Comparison of ENCODE assay signal across 11 cellular contexts in genomic region chr6:166625356-166625755, GRCh38. TPM values are rescaled to one million over a fixed set of nuclear protein-coding genes. Genes with fewer than 3 reads are reported as not detected.
A peak's percentile ranks its signal among the peaks of the same experiment; 100 is the strongest.
DNase-seq lines count a peak whose midpoint lies in the region; ATAC-seq, FAIRE-seq and TF ChIP-seq lines count a peak whose summit lies in the region.
"Had no signal": no experiment of that assay in that cellular context is flagged by ENCODE, and none has a peak within 500 bp of the region (broad histone marks: within the 10 kb centered on the region; RNA-seq: fewer than 3 reads in every experiment).

No MANE protein-coding gene starts in this region.

- H3K4me3 Mint-ChIP-seq in activated naive CD4-positive, alpha-beta T cell treated with anti-CD3 and anti-CD28 coated beads for 36 hours, result peak overlapping the region; percentile 83

- no peak overlapping the region for H3K14ac ChIP-seq in neuronal stem cell (ENCODE audit: low read length)

- H3K9ac ChIP-seq in keratinocyte (ENCODE audit: control insufficient read depth, extremely low read depth, insufficient read depth, low read length) (peak overlapping the region; percentile 73), neuronal stem cell (ENCODE audit: low read depth, low read length, poor library complexity) (no peak overlapping the region)

- dilution Hi-C loops in keratinocyte (cut with MboI; ENCODE audit: extremely low pct_ligation_motif_present, low sequenced_read_pairs), result no loop called here

- no peaks in the 10 kb centered on the region for H4K20me1 ChIP-seq in keratinocyte (ENCODE audit: control insufficient read depth, extremely low read depth, insufficient read depth, low read length)

- no peak overlapping the region for H3K27ac Mint-ChIP-seq in activated naive CD4-positive, alpha-beta T cell treated with anti-CD3 and anti-CD28 coated beads for 36 hours
- H3K27ac Mint-ChIP-seq: CD14-positive monocyte had no signal

- no peak overlapping the region for H3K18ac ChIP-seq in neuronal stem cell (ENCODE audit: low read length)

- no peaks in the 10 kb centered on the region for H3K9me1 ChIP-seq in keratinocyte (ENCODE audit: control insufficient read depth, extremely low read depth, insufficient read depth, low read length)

- TF ChIP-seq POLR2A in thyroid gland (IDR thresholded peaks at IDR 0.05), result peak in 1 of 2 donors; percentile 31

- no peak overlapping the region for H2AK5ac ChIP-seq in neuronal stem cell (ENCODE audit: low read depth, low read length)

- ATAC-seq in GM21529 (IDR thresholded peaks at IDR 0.05; ENCODE audit: unreplicated experiment), result no peak

- no peak overlapping the region for H4K91ac ChIP-seq in neuronal stem cell (ENCODE audit: low read depth, low read length, poor library complexity)

- no peak overlapping the region for H2BK15ac ChIP-seq in neuronal stem cell (ENCODE audit: low read length)

- H2AFZ ChIP-seq in keratinocyte (ENCODE audit: control insufficient read depth, low read length), result no peak overlapping the region
- H2AFZ ChIP-seq in neuronal stem cell (ENCODE audit: low read length), result no peak overlapping the region

- H3K27me3 Mint-ChIP-seq in activated naive CD4-positive, alpha-beta T cell treated with anti-CD3 and anti-CD28 coated beads for 36 hours (ENCODE audit: low read depth), result peaks cover 26% of the 10 kb centered on the region

- CTCF ChIA-PET in activated naive CD4-positive, alpha-beta T cell treated with anti-CD3 and anti-CD28 coated beads for 36 hours (lab: Charles Lee), result no interaction called here

- H3K36me3 ChIP-seq in keratinocyte (ENCODE audit: control insufficient read depth in 2 of 2, extremely low read depth in 1 of 2, insufficient read depth in 2 of 2, low read length in 2 of 2) (no peaks in the 10 kb centered on the region), thyroid gland (no peaks in the 10 kb centered on the region), neuronal stem cell (replicated peaks in 1 of 2; ENCODE audit: control insufficient read depth in 2 of 2, insufficient read depth in 2 of 2, low read length in 2 of 2) (no peaks in the 10 kb centered on the region)

- no peak overlapping the region for H2BK120ac ChIP-seq in neuronal stem cell (ENCODE audit: low read depth, low read length)

- no peak for DNase-seq in activated naive CD4-positive, alpha-beta T cell treated with anti-CD3 and anti-CD28 coated beads for 36 hours
- DNase-seq in activated naive CD4-positive, alpha-beta T cell treated with Interleukin-2 at 50 U/mL for 16 hours, result no peak
- DNase-seq in astrocyte of the hippocampus (ENCODE audit: low read depth, low spot score) (peak; percentile 50), keratinocyte (ENCODE audit: low read depth, low spot score) (no peak), thyroid gland (peak; percentile 51 to 62), NCI-H345 (lab: John Stamatoyannopoulos, UW) (no peak), neuronal stem cell (ENCODE audit: low spot score) (no peak)
- DNase-seq: activated gamma-delta T cell, MM.1S had no signal

- peaks cover 14% of the 10 kb centered on the region for H3K4me1 Mint-ChIP-seq in activated naive CD4-positive, alpha-beta T cell treated with anti-CD3 and anti-CD28 coated beads for 36 hours (ENCODE audit: low read depth)

- no peak for TF ChIP-seq CTCF in keratinocyte (optimal IDR thresholded peaks at IDR 0.05 in 1 of 3, IDR thresholded peaks at IDR 0.05 in 1 of 3, conservative IDR thresholded peaks at IDR 0.05 in 1 of 3; ENCODE audit: extremely low read depth in 1 of 3, insufficient read depth in 2 of 3, low read length in 3 of 3)
- TF ChIP-seq CTCF in thyroid gland (IDR thresholded peaks at IDR 0.05), result no peak

- H4K8ac ChIP-seq in neuronal stem cell (ENCODE audit: low read depth, low read length), result no peak overlapping the region

- H3K4me3 ChIP-seq in keratinocyte (ENCODE audit: control insufficient read depth in 2 of 3, extremely low read depth in 1 of 3, insufficient read depth in 2 of 3, low read depth in 1 of 3, low read length in 3 of 3) (peak overlapping the region in 2 of 3 experiments; percentile 79 to 90), thyroid gland (replicated peaks in 1 of 3) (peak overlapping the region in 1 of 3 donors; percentile 82), neuronal stem cell (ENCODE audit: low read length in 2 of 2) (peak overlapping the region in 1 of 2 donors; percentile 89)

- no peaks in the 10 kb centered on the region for H3K79me2 ChIP-seq in keratinocyte (ENCODE audit: control insufficient read depth, insufficient read depth, low read length)

- WGBS in thyroid gland, 2 donors, result 27 to 44% methylated on average over 5 of the region's 5 CpGs
- WGBS in neuronal stem cell (ENCODE audit: extremely low coverage in 2 of 2, insufficient read length in 2 of 2, insufficient replicate concordance in 1 of 2), 2 donors, result no CpG with 5 or more reads among the region's 5 CpGs

- FAIRE-seq in keratinocyte (lab: Jason Lieb, UNC), result peak; percentile 55

- H3K27me3 ChIP-seq in keratinocyte (ENCODE audit: control insufficient read depth, extremely low read depth, insufficient read depth, low read length) (peaks cover 5% of the 10 kb centered on the region), thyroid gland (no peaks in the 10 kb centered on the region), neuronal stem cell (ENCODE audit: control insufficient read depth in 3 of 3, insufficient read depth in 3 of 3, low read depth in 1 of 3, low read length in 3 of 3) (peaks cover 0 to 18% (median 0%) of the 10 kb centered on the region in 3 experiments)

- no peak overlapping the region for H3K4ac ChIP-seq in neuronal stem cell (ENCODE audit: low read length)

- no peak overlapping the region for H2BK5ac ChIP-seq in neuronal stem cell (ENCODE audit: low read length)

- no peaks in the 10 kb centered on the region for H3K79me1 ChIP-seq in neuronal stem cell (ENCODE audit: low read depth, low read length)

- H3K4me2 ChIP-seq in keratinocyte (ENCODE audit: control insufficient read depth, extremely low read depth, insufficient read depth, low read depth, low read length) (peak overlapping the region; percentile 77), neuronal stem cell (ENCODE audit: insufficient read depth, low read length, poor library complexity, severe bottlenecking) (no peak overlapping the region)

- H3K27ac ChIP-seq in keratinocyte (ENCODE audit: control insufficient read depth, insufficient read depth, low read length) (no peak overlapping the region), thyroid gland (peak overlapping the region in 2 of 3 donors; percentile 89 to 98), neuronal stem cell (replicated peaks; ENCODE audit: low read length) (no peak overlapping the region)

- peaks cover 38% of the 10 kb centered on the region for H3K4me1 ChIP-seq in keratinocyte (ENCODE audit: control insufficient read depth, extremely low read depth, insufficient read depth, low read length)
- H3K4me1 ChIP-seq in thyroid gland, result peaks cover 50 to 63% of the 10 kb centered on the region in 2 donors
- H3K4me1 ChIP-seq in neuronal stem cell (ENCODE audit: control insufficient read depth in 2 of 2, insufficient read depth in 1 of 2, low read depth in 1 of 2, low read length in 2 of 2), result peaks cover 10 to 11% of the 10 kb centered on the region in 2 donors

- intact Hi-C loops in activated naive CD4-positive, alpha-beta T cell treated with anti-CD3 and anti-CD28 coated beads for 36 hours (cut with micrococcal nuclease), result loop anchor here (5.0 kb wide), 1 partner anchor 422 kb away; no protein-coding TSS in a partner anchor
- intact Hi-C loops in thyroid gland (cut with DNase I), result no loop called here

- no peaks in the 10 kb centered on the region for H3K9me3 Mint-ChIP-seq in activated naive CD4-positive, alpha-beta T cell treated with anti-CD3 and anti-CD28 coated beads for 36 hours

- H3K9me3 ChIP-seq in keratinocyte (ENCODE audit: control insufficient read depth, low read depth, low read length) (no peaks in the 10 kb centered on the region), thyroid gland (no peaks in the 10 kb centered on the region), neuronal stem cell (replicated peaks in 1 of 2; ENCODE audit: control insufficient read depth in 2 of 2, insufficient read depth in 1 of 2, low read depth in 1 of 2, low read length in 2 of 2) (peaks cover 4 to 10% of the 10 kb centered on the region in 2 donors)

- no peaks in the 10 kb centered on the region for H3K36me3 Mint-ChIP-seq in activated naive CD4-positive, alpha-beta T cell treated with anti-CD3 and anti-CD28 coated beads for 36 hours (ENCODE audit: low read depth)
- H3K36me3 Mint-ChIP-seq: CD14-positive monocyte had no signal

- H3K23ac ChIP-seq in neuronal stem cell (ENCODE audit: low read depth, low read length, poor library complexity), result no peak overlapping the region

- H2BK12ac ChIP-seq in neuronal stem cell (ENCODE audit: low read length), result no peak overlapping the region

RNA-seq across cellular contexts. Expression of gene RPS6KA2, which starts 1.7 kb away (rescaled TPM):
- 10 to 100 TPM; 18.9 to 19.1 TPM for total RNA-seq in activated naive CD4-positive, alpha-beta T cell treated with anti-CD3 and anti-CD28 coated beads for 36 hours
- 8.2 to 10.4 TPM (median 9.2 TPM) in 3 replicates for polyA plus RNA-seq in keratinocyte
- 6.0 TPM for polyA plus RNA-seq in keratinocyte (2011; ENCODE audit: low read depth)
- 10.2 and 15.1 TPM in 2 replicates for polyA plus RNA-seq in keratinocyte (2011; cell fraction: cytosol; rRNA removed)
- polyA plus RNA-seq in keratinocyte (2011; cell fraction: nucleus; rRNA removed), result 9.6 and 11.9 TPM in 2 replicates
- 8.3 and 11.2 TPM in 2 replicates for polyA plus RNA-seq in keratinocyte (2012; ENCODE audit: low replicate concordance)
- 17.2 to 47.4 TPM (median 18.7 TPM) in 3 replicates for polyA minus RNA-seq in keratinocyte
- polyA minus RNA-seq in keratinocyte (2011; cell fraction: cytosol; rRNA and poly(A)+ RNA removed), result 17.3 TPM
- polyA minus RNA-seq in keratinocyte (2011; cell fraction: nucleus; rRNA and poly(A)+ RNA removed), result 7.9 and 13.3 TPM in 2 replicates
- total RNA-seq in thyroid gland, result 100 to 1,000 TPM in 1 of 4 donors, 10 to 100 TPM in 3; 64.9 to 101 (median 81.6) TPM
- 12.6 TPM for polyA plus RNA-seq in neuronal stem cell (2013, experiment 1 of 2)
- polyA plus RNA-seq in neuronal stem cell (2013, experiment 2 of 2), result 13.2 TPM

RNA-seq across cellular contexts. Expression of gene RAMACL, which starts 38.9 kb away (rescaled TPM):
- total RNA-seq in activated naive CD4-positive, alpha-beta T cell treated with anti-CD3 and anti-CD28 coated beads for 36 hours, result under 1 TPM; 0.52 to 0.89 TPM
- 4.0 to 7.7 TPM (median 5.3 TPM) in 3 replicates for polyA plus RNA-seq in keratinocyte
- polyA plus RNA-seq in keratinocyte (2011; ENCODE audit: low read depth), result 4.1 TPM
- 5.2 and 5.7 TPM in 2 replicates for polyA plus RNA-seq in keratinocyte (2011; cell fraction: cytosol; rRNA removed)
- 4.1 and 5.0 TPM in 2 replicates for polyA plus RNA-seq in keratinocyte (2011; cell fraction: nucleus; rRNA removed)
- 3.9 and 6.1 TPM in 2 replicates for polyA plus RNA-seq in keratinocyte (2012; ENCODE audit: low replicate concordance)
- polyA minus RNA-seq in keratinocyte, result 2.7 to 3.8 TPM in 2 of 3 replicates, not detected in the other
- polyA minus RNA-seq in keratinocyte (2011; cell fraction: cytosol; rRNA and poly(A)+ RNA removed), result 2.9 TPM
- polyA minus RNA-seq in keratinocyte (2011; cell fraction: nucleus; rRNA and poly(A)+ RNA removed), result 0.42 and 3.4 TPM in 2 replicates
- total RNA-seq in thyroid gland, result 10 to 100 TPM in 1 of 4 donors, 1 to 10 TPM in 3; 3.7 to 13.4 (median 9.0) TPM
- polyA plus RNA-seq in neuronal stem cell (2013, experiment 1 of 2), result 0.14 TPM
- 0.10 TPM for polyA plus RNA-seq in neuronal stem cell (2013, experiment 2 of 2)

Comparison
In these comparisons a context has a peak if more than half of its experiments do, and no peak if none do; other contexts are left out.
1. DNase-seq: peak in astrocyte of the hippocampus (single experiment) and thyroid gland (2 of 2); none in activated naive CD4-positive, alpha-beta T cell treated with anti-CD3 and anti-CD28 coated beads for 36 hours (single experiment), activated naive CD4-positive, alpha-beta T cell treated with Interleukin-2 at 50 U/mL for 16 hours (single experiment), keratinocyte (single experiment), NCI-H345 (single experiment) and neuronal stem cell (single experiment).
2. H3K27ac ChIP-seq: peak in thyroid gland (2 of 3); none in keratinocyte (single experiment) and neuronal stem cell (single experiment).